In the genomic region with DNA sequence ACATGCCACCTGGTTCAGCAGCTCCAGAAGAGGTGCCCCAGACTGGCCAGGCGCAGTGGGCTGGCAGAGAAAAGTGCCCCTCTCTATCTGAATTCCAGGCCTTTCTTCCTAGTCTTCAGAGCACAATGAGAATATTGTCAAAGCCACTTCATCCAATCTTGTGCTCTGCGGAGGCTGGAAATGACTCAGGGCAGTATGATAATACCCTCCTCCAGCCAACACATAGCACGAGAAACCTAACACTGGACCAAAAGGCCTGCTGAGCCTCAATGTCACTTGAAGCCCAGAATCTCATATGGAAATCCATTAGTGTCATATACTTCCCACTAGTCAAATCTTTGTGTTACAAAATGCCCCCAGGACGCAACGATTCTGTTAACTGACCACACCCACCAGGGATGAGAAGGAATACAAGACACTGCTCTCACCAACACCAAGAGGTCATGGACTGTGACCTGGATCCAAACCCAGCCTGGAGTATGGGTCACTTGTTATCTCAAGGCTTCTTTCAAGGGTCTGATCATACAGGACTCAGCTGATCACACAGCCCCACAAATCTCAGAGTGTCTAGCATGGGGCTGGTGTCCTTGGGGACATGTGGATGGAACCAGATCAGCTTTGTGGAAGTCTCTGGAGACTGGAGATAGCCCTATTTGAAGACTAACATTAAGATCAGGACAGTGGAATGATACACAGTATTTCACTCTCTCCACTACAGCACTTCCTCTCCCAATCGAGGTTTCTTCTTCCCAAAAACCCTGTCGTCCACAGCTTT, we compare ENCODE assay signal across 24 cellular contexts. TPM values are rescaled to one million over a fixed set of nuclear protein-coding genes. Genes with fewer than 3 reads are reported as not detected.
DNase-seq lines count a peak whose midpoint lies in the region; ATAC-seq and TF ChIP-seq lines count a peak whose summit lies in the region.
"Had no signal": no experiment of that assay in that cellular context is flagged by ENCODE, and none has a peak within 500 bp of the region (broad histone marks: within the 10 kb centered on the region; RNA-seq: fewer than 3 reads in every experiment).

No MANE protein-coding gene starts in this region.

- TF ChIP-seq CTCF in SK-N-SH (IDR thresholded peaks at IDR 0.05) (no peak), chondrocyte (IDR thresholded peaks at IDR 0.05) (no peak), osteoblast (IDR thresholded peaks at IDR 0.05; ENCODE audit: extremely low read depth, low read depth, low read length) (no peak)

- peaks cover 3% of the 10 kb centered on the region for H3F3A ChIP-seq in SK-N-SH (replicated peaks; ENCODE audit: insufficient read depth)

- TF ChIP-seq EP300 in SK-N-SH (IDR thresholded peaks at IDR 0.05; ENCODE audit: borderline replicate concordance in 1 of 2, low read depth in 1 of 2, low read length in 1 of 2) = peak; percentile 22 to 55; a peak in 2 of 4 replicates

- DNase-seq in ELR (ENCODE audit: low read depth) (peak; percentile 67), SK-N-SH (no peak), chondrocyte (ENCODE audit: low spot score) (no peak), osteoblast (ENCODE audit: insufficient read length, low spot score, missing footprints) (peak; percentile 81), iPS-NIHi7 (ENCODE audit: extremely low spot score) (no peak), NCI-H345 (lab: John Stamatoyannopoulos, UW) (no peak)
- DNase-seq: activated CD4-positive, alpha-beta T cell treated with anti-CD3 and anti-CD28 coated beads for 36 hours; activated CD8-positive, alpha-beta memory T cell treated with anti-CD3 and anti-CD28 coated beads for 24 hours; activated naive CD4-positive, alpha-beta T cell; activated T-cell treated with anti-CD3 and anti-CD28 coated beads, Interleukin-2, amount 50 U/mL, for 4 hours; amniotic stem cell; effector CD8-positive, alpha-beta T cell; H9; NCI-H1436 treated with DMSO at 0.1 percent for 48 hours; NCI-H774; occipital lobe; SHP77; substantia nigra; T-cell; uterus had no signal

- no peak overlapping the region for H2AFZ ChIP-seq in SK-N-SH (ENCODE audit: low read depth)
- H2AFZ ChIP-seq in osteoblast (ENCODE audit: low read length) = peak overlapping the region; percentile 9

- H3K36me3 Mint-ChIP-seq in chondrocyte (ENCODE audit: low read depth) = peaks cover 8% of the 10 kb centered on the region
- H3K36me3 Mint-ChIP-seq: T-cell had no signal

- ATAC-seq in GM18511 (IDR thresholded peaks at IDR 0.05; ENCODE audit: unreplicated experiment) = no peak
- no peak for ATAC-seq in GM21526 (IDR thresholded peaks at IDR 0.05; ENCODE audit: low FRiP score, unreplicated experiment)
- ATAC-seq: activated T-cell treated with anti-CD3 and anti-CD28 coated beads, Interleukin-2, amount 50 U/mL, for 4 hours; T-cell had no signal

- no peak for TF ChIP-seq RAD21 in SK-N-SH (IDR thresholded peaks at IDR 0.05; ENCODE audit: low read length)

- no peaks in the 10 kb centered on the region for H3K27me3 ChIP-seq in SK-N-SH (ENCODE audit: insufficient read depth)
- no peaks in the 10 kb centered on the region for H3K27me3 ChIP-seq in osteoblast (ENCODE audit: insufficient read depth, low read length)
- H3K27me3 ChIP-seq: BLaER1 treated with 17β-estradiol and CSF1 and Interleukin-3, amounts not matched to agents 10 nM and 100 nM; esophagus muscularis mucosa; uterus had no signal

- H3K9me3 Mint-ChIP-seq in chondrocyte (ENCODE audit: low read depth) = no peaks in the 10 kb centered on the region
- H3K9me3 Mint-ChIP-seq: activated T-cell treated with anti-CD3 and anti-CD28 coated beads, Interleukin-2, amount 50 U/mL, for 4 hours; H9; T-cell had no signal

- H3K27ac Mint-ChIP-seq in chondrocyte (ENCODE audit: unreplicated experiment) = peak overlapping the region; percentile 18
- H3K27ac Mint-ChIP-seq: activated CD4-positive, alpha-beta T cell treated with anti-CD3 and anti-CD28 coated beads for 36 hours; T-cell had no signal

- CTCF ChIA-PET in SK-N-SH (lab: Yijun Ruan, JAX) = interaction anchor here (1.2 to 1.8 kb wide), 6 partner anchors 8 to 30 kb away, joined by 3 to 7 read pairs (median 4); no protein-coding TSS in a partner anchor

- peaks cover 16% of the 10 kb centered on the region for H3K4me1 Mint-ChIP-seq in chondrocyte (ENCODE audit: low read depth)

- H3K4me1 ChIP-seq in SK-N-SH (ENCODE audit: control insufficient read depth in 1 of 2, insufficient read depth in 2 of 2, low read depth in 1 of 2, low read length in 1 of 2) = peaks cover 8 to 37% of the 10 kb centered on the region in 2 experiments; a peak in 3 of 4 replicates
- H3K4me1 ChIP-seq in osteoblast (ENCODE audit: insufficient read depth, low read length) = peaks cover 28% of the 10 kb centered on the region
- H3K4me1 ChIP-seq: uterus had no signal

- H3K4me2 ChIP-seq in SK-N-SH = 0 out of 2 replicates have a peak overlapping the region, but pooled peaks have one; percentile 9
- H3K4me2 ChIP-seq in osteoblast (ENCODE audit: insufficient read depth, low read length) = no peak overlapping the region

- H3K4me3 Mint-ChIP-seq in chondrocyte (ENCODE audit: unreplicated experiment) = no peak overlapping the region
- H3K4me3 Mint-ChIP-seq: activated CD4-positive, alpha-beta T cell treated with anti-CD3 and anti-CD28 coated beads for 36 hours; activated T-cell treated with anti-CD3 and anti-CD28 coated beads, Interleukin-2, amount 50 U/mL, for 4 hours; H9; T-cell had no signal

- H3K27ac ChIP-seq in SK-N-SH (ENCODE audit: low read depth in 2 of 2, low read length in 1 of 2) = peak overlapping the region in 1 of 2 experiments; percentile 77; a peak in 2 of 4 replicates
- H3K27ac ChIP-seq in osteoblast (ENCODE audit: low read depth, low read length) = peak overlapping the region; percentile 2
- H3K27ac ChIP-seq: esophagus muscularis mucosa, uterus had no signal

- H3K9me3 ChIP-seq in SK-N-SH = no peaks in the 10 kb centered on the region
- no peaks in the 10 kb centered on the region for H3K9me3 ChIP-seq in osteoblast (ENCODE audit: low read depth, low read length)
- H3K9me3 ChIP-seq: esophagus muscularis mucosa, uterus had no signal

- H3K27me3 Mint-ChIP-seq in chondrocyte (ENCODE audit: low read depth) = no peaks in the 10 kb centered on the region
- H3K27me3 Mint-ChIP-seq: activated CD4-positive, alpha-beta T cell treated with anti-CD3 and anti-CD28 coated beads for 36 hours; T-cell had no signal

- H3K36me3 ChIP-seq in SK-N-SH (replicated peaks in 1 of 2; ENCODE audit: control insufficient read depth in 1 of 2, insufficient read depth in 2 of 2, low read length in 1 of 2) (peaks cover 0 to 13% of the 10 kb centered on the region in 2 experiments), osteoblast (ENCODE audit: insufficient read depth, low read length) (no peaks in the 10 kb centered on the region)
- H3K36me3 ChIP-seq: uterus had no signal

- H3K79me2 ChIP-seq in SK-N-SH (ENCODE audit: insufficient read depth) (peaks cover 90% of the 10 kb centered on the region), osteoblast (ENCODE audit: insufficient read depth, low read length) (peaks cover 23% of the 10 kb centered on the region)

- whole genome bisulfite sequencing in SK-N-SH (ENCODE audit: low lambda C conversion rate) = 48% methylated on average over 7 of the region's 7 CpGs

- POLR2A ChIA-PET in SK-N-SH (lab: Yijun Ruan, JAX) = interaction anchor here (1.3 kb wide), 1 partner anchor 11 kb away, joined by 3 read pairs; no protein-coding TSS in a partner anchor

- no peak overlapping the region for H3K4me3 ChIP-seq in SK-N-SH (ENCODE audit: low read depth in 2 of 2, low read length in 1 of 2)
- H3K4me3 ChIP-seq in osteoblast (ENCODE audit: insufficient read depth, low read length) = no peak overlapping the region
- H3K4me3 ChIP-seq: BLaER1 treated with 17β-estradiol and CSF1 and Interleukin-3, amounts not matched to agents 10 nM and 100 nM; esophagus muscularis mucosa; uterus had no signal

- H4K20me1 ChIP-seq in SK-N-SH (ENCODE audit: insufficient read depth) = no peaks in the 10 kb centered on the region
- H4K20me1 ChIP-seq in osteoblast (ENCODE audit: insufficient read depth, low read length) = peaks cover 9% of the 10 kb centered on the region

- no peaks in the 10 kb centered on the region for H3K9me2 ChIP-seq in SK-N-SH

- H3K9ac ChIP-seq in SK-N-SH = no peak overlapping the region

TF ChIP-seq in SK-N-SH, 30 proteins besides CTCF, POLR2A, EP300 and RAD21:
- TF ChIP-seq NFIC (IDR thresholded peaks at IDR 0.05; ENCODE audit: borderline replicate concordance) = peak; percentile 31; the same call in 1 of the 2 replicates
- TF ChIP-seq PBX3 (IDR thresholded peaks at IDR 0.05) = peak; percentile 91
- TF ChIP-seq MAX (IDR thresholded peaks at IDR 0.05; ENCODE audit: low read depth) = peak; percentile 91
- TF ChIP-seq FOSL2 (IDR thresholded peaks at IDR 0.05; ENCODE audit: borderline replicate concordance, low read depth) = peak; percentile 66
- peak; percentile 64 for TF ChIP-seq JUND (IDR thresholded peaks at IDR 0.05)
- peak; percentile 97 for TF ChIP-seq TCF12 (IDR thresholded peaks at IDR 0.05)
- no peak for TF ChIP-seq USF2 (IDR thresholded peaks at IDR 0.05; ENCODE audit: borderline replicate concordance, low read depth, low read length)
- TF ChIP-seq ELF1 (IDR thresholded peaks at IDR 0.05) = no peak
- no peak for TF ChIP-seq RCOR1 (IDR thresholded peaks at IDR 0.05; ENCODE audit: low read length)

RNA-seq across cellular contexts. Expression of gene KIF3C, which starts 10.1 kb away (rescaled TPM):
- polyA plus RNA-seq in SK-N-SH (2012; rRNA removed) = 18.6 and 29.5 TPM in 2 replicates
- polyA plus RNA-seq in SK-N-SH (2012; cell fraction: cytosol; rRNA removed) = 21.2 and 22.1 TPM in 2 replicates
- 14.0 and 19.1 TPM in 2 replicates for polyA plus RNA-seq in SK-N-SH (2012; cell fraction: nucleus; rRNA removed)
- total RNA-seq in chondrocyte (34.4 to 38.6 TPM (median 37.3 TPM) in 3 replicates), osteoblast (14.4 and 17.0 TPM in 2 replicates)

Comparison
In these comparisons a context has a peak if more than half of its experiments do, and no peak if none do; other contexts are left out.
1. DNase-seq: peak in ELR (single experiment) and osteoblast (single experiment); none in SK-N-SH (single experiment), chondrocyte (single experiment), iPS-NIHi7 (single experiment) and NCI-H345 (single experiment).